In the genomic region with DNA sequence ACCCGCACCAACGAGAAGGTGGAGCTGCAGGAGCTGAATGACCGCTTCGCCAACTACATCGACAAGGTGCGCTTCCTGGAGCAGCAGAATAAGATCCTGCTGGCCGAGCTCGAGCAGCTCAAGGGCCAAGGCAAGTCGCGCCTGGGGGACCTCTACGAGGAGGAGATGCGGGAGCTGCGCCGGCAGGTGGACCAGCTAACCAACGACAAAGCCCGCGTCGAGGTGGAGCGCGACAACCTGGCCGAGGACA, we compare ENCODE assay signal across 8 cellular contexts. TPM values are rescaled to one million over a fixed set of nuclear protein-coding genes. Genes with fewer than 3 reads are reported as not detected.
DNase-seq lines count a peak whose midpoint lies in the region; ATAC-seq and TF ChIP-seq lines count a peak whose summit lies in the region.

No MANE protein-coding gene starts in this region.

- TF ChIP-seq CTCF in Panc1 (IDR thresholded peaks at IDR 0.05) (no peak), fibroblast of lung (conservative IDR thresholded peaks at IDR 0.05 in 1 of 2, IDR thresholded peaks at IDR 0.05 in 1 of 2; ENCODE audit: low read depth in 1 of 2, low read length in 2 of 2) (no peak), gastrocnemius medialis (IDR thresholded peaks at IDR 0.05 in 4 of 5, conservative IDR thresholded peaks at IDR 0.05 in 1 of 5) (no peak)

- H3K27me3 ChIP-seq in Panc1 (ENCODE audit: control insufficient read depth, insufficient read depth, low read length) = no peaks in the 10 kb centered on the region
- H3K27me3 ChIP-seq in fibroblast of lung (ENCODE audit: control insufficient read depth, insufficient read depth, low read length) = no peaks in the 10 kb centered on the region
- peaks cover 24 to 66% (median 58%) of the 10 kb centered on the region in 3 donors for H3K27me3 ChIP-seq in gastrocnemius medialis

- H3K36me3 ChIP-seq in Panc1 (ENCODE audit: control insufficient read depth, insufficient read depth, low read length) = peaks cover 24% of the 10 kb centered on the region
- peaks cover 20% of the 10 kb centered on the region for H3K36me3 ChIP-seq in fibroblast of lung (ENCODE audit: control insufficient read depth, insufficient read depth, low read length)
- H3K36me3 ChIP-seq in gastrocnemius medialis = peaks cover 0 to 8% of the 10 kb centered on the region in 2 donors

- H3K79me2 ChIP-seq in fibroblast of lung (ENCODE audit: control insufficient read depth, insufficient read depth, low read length) = peaks cover 62% of the 10 kb centered on the region

- ATAC-seq in activated T-cell treated with anti-CD3 and anti-CD28 coated beads, Interleukin-2, amount 50 U/mL, for 72 hours (replicated peaks in 1 of 2) = peak in 1 of 2 donors; percentile 10
- ATAC-seq in Panc1 (no peak), gastrocnemius medialis (no peak), HG03432 (IDR thresholded peaks at IDR 0.05; ENCODE audit: unreplicated experiment) (no peak), GM18873 (IDR thresholded peaks at IDR 0.05; ENCODE audit: low FRiP score, unreplicated experiment) (no peak)

- peak overlapping the region; percentile 91 to 97 for H3K4me3 Mint-ChIP-seq in activated T-cell treated with anti-CD3 and anti-CD28 coated beads, Interleukin-2, amount 50 U/mL, for 72 hours

- DNase-seq in activated T-cell treated with anti-CD3 and anti-CD28 coated beads, Interleukin-2, amount 50 U/mL, for 72 hours = no peak
- DNase-seq in activated T-cell treated with anti-CD3 and anti-CD28 coated beads for 4 hours (no peak), Panc1 (ENCODE audit: low read depth, low spot score) (no peak), fibroblast of lung (ENCODE audit: low read depth in 2 of 2) (peak in 1 of 2 donors; percentile 55), gastrocnemius medialis (no peak), NCI-H748 treated with DMSO at 0.1 percent for 48 hours (lab: John Stamatoyannopoulos, UW) (no peak)

- H3K4me2 ChIP-seq in fibroblast of lung (ENCODE audit: extremely low read depth, insufficient read depth, low read length) = no peak overlapping the region

- intact Hi-C loops in Panc1 (cut with micrococcal nuclease; ENCODE audit: unreplicated experiment) (loop anchor here (10.0 kb wide), 1 partner anchor 165 kb away; no protein-coding TSS in a partner anchor), gastrocnemius medialis (cut with DNase I; ENCODE audit: low total_unique reads) (loop anchor here (5.0 kb wide), 1 partner anchor 227 kb away; no protein-coding TSS in a partner anchor)

- no peak for TF ChIP-seq POLR2A in gastrocnemius medialis (IDR thresholded peaks at IDR 0.05)

- H4K20me1 ChIP-seq in fibroblast of lung (ENCODE audit: control insufficient read depth, extremely low read depth, insufficient read depth, low read length) = peaks cover 22% of the 10 kb centered on the region

- peaks cover 54% of the 10 kb centered on the region for H3K4me1 Mint-ChIP-seq in activated T-cell treated with anti-CD3 and anti-CD28 coated beads, Interleukin-2, amount 50 U/mL, for 72 hours (ENCODE audit: low read depth)

- POLR2A ChIA-PET in Panc1 (lab: Charles Lee) = interaction anchor here (0.6 to 1.9 kb wide), 8 partner anchors 13 to 262 kb away, joined by 3 to 7 read pairs (median 4); a partner anchor contains a TSS

- peaks cover 28% of the 10 kb centered on the region for H3K4me1 ChIP-seq in Panc1 (ENCODE audit: control insufficient read depth, insufficient read depth, low read length)
- H3K4me1 ChIP-seq in fibroblast of lung (ENCODE audit: control insufficient read depth, extremely low read depth, insufficient read depth, low read length) = peaks cover 16% of the 10 kb centered on the region
- peaks cover 21 to 28% of the 10 kb centered on the region in 2 donors for H3K4me1 ChIP-seq in gastrocnemius medialis

- H3K4me3 ChIP-seq in Panc1 (ENCODE audit: low read depth in 2 of 2, low read length in 2 of 2) = peak overlapping the region; percentile 88 to 89
- peak overlapping the region; percentile 64 to 100 (median 90) for H3K4me3 ChIP-seq in fibroblast of lung (replicated peaks in 1 of 4; ENCODE audit: control extremely low read depth in 1 of 4, insufficient read depth in 1 of 4, low read depth in 3 of 4, low read length in 4 of 4)
- H3K4me3 ChIP-seq in gastrocnemius medialis = peak overlapping the region; percentile 56 to 83 (median 72)

- H3K27me3 Mint-ChIP-seq in activated T-cell treated with anti-CD3 and anti-CD28 coated beads, Interleukin-2, amount 50 U/mL, for 72 hours (ENCODE audit: low read depth) = peaks cover 25% of the 10 kb centered on the region

- peak overlapping the region; percentile 95 for H3K27ac ChIP-seq in Panc1 (ENCODE audit: low read length)
- H3K27ac ChIP-seq in fibroblast of lung (ENCODE audit: insufficient read depth, low read length) = peak overlapping the region; percentile 91
- peak overlapping the region; percentile 91 to 94 (median 92) for H3K27ac ChIP-seq in gastrocnemius medialis

- no TSS peak for BruUV-seq in Panc1 (replicated peaks; lab: Mats Ljungman, UMichigan)

- H3K9me3 Mint-ChIP-seq in activated T-cell treated with anti-CD3 and anti-CD28 coated beads, Interleukin-2, amount 50 U/mL, for 72 hours = no peaks in the 10 kb centered on the region

- peaks cover 8 to 13% of the 10 kb centered on the region in 2 donors for H3K36me3 Mint-ChIP-seq in activated T-cell treated with anti-CD3 and anti-CD28 coated beads, Interleukin-2, amount 50 U/mL, for 72 hours (ENCODE audit: insufficient read depth in 2 of 2)

- H3K9me3 ChIP-seq in Panc1 (ENCODE audit: control insufficient read depth, insufficient read depth, low read depth, low read length) (no peaks in the 10 kb centered on the region), fibroblast of lung (ENCODE audit: control insufficient read depth, insufficient read depth, low read depth, low read length) (no peaks in the 10 kb centered on the region), gastrocnemius medialis (no peaks in the 10 kb centered on the region)

- in situ Hi-C loops in Panc1 (cut with HindIII; ENCODE audit: low pct_unique_long_range_greater_than_20kb, low sequenced_read_pairs) (no loop called here), gastrocnemius medialis (cut with MboI; ENCODE audit: low sequenced_read_pairs in 4 of 4) (no loop called here)

- CTCF ChIA-PET in Panc1 (lab: Charles Lee) = no interaction called here

- no peak overlapping the region for H2AFZ ChIP-seq in fibroblast of lung (ENCODE audit: low read length)

- H3K27ac Mint-ChIP-seq in activated T-cell treated with anti-CD3 and anti-CD28 coated beads, Interleukin-2, amount 50 U/mL, for 72 hours = peak overlapping the region; percentile 46

- H3K9ac ChIP-seq in fibroblast of lung (ENCODE audit: insufficient read depth, low read length) = peak overlapping the region; percentile 99

RNA-seq across cellular contexts. Expression of a gene that starts 1.6 kb away (rescaled TPM):
- 100 to 1,000 TPM; 211 to 545 TPM for total RNA-seq in activated T-cell treated with anti-CD3 and anti-CD28 coated beads, Interleukin-2, amount 50 U/mL, for 72 hours
- 3,436 TPM for total RNA-seq in Panc1 (2021; ENCODE audit: unreplicated experiment)
- polyA plus RNA-seq in Panc1 (2012; ENCODE audit: insufficient read length) = 3,712 TPM
- 4,550 and 7,192 TPM in 2 replicates for total RNA-seq in fibroblast of lung
- polyA plus RNA-seq in fibroblast of lung = 4,882 and 6,609 TPM in 2 replicates
- polyA plus RNA-seq in fibroblast of lung (2012) = 5,279 and 8,158 TPM in 2 replicates
- polyA minus RNA-seq in fibroblast of lung (ENCODE audit: low replicate concordance) = 3,855 and 6,261 TPM in 2 replicates
- 100 to 1,000 TPM; 355 to 835 (median 589) TPM for total RNA-seq in gastrocnemius medialis

RNA-seq across cellular contexts. Expression of a gene that starts 28.2 kb away (rescaled TPM):
- total RNA-seq in activated T-cell treated with anti-CD3 and anti-CD28 coated beads, Interleukin-2, amount 50 U/mL, for 72 hours = 1 to 10 TPM; 5.5 to 8.7 TPM
- total RNA-seq in Panc1 (2021; ENCODE audit: unreplicated experiment) (7.6 TPM), fibroblast of lung (4.4 and 5.8 TPM in 2 replicates), gastrocnemius medialis (1 to 10 TPM in 3 of 4 donors, under 1 TPM in 1; 0.85 to 4.7 (median 2.1) TPM)
- 2.4 TPM for polyA plus RNA-seq in Panc1 (2012; ENCODE audit: insufficient read length)
- polyA plus RNA-seq in fibroblast of lung = 6.0 and 7.0 TPM in 2 replicates
- polyA plus RNA-seq in fibroblast of lung (2012) = 4.3 and 4.5 TPM in 2 replicates
- 0.79 and 2.6 TPM in 2 replicates for polyA minus RNA-seq in fibroblast of lung (ENCODE audit: low replicate concordance)
